In genomic region chr3:50326182-50326541, GRCh38 we compare ENCODE assay signal across 19 cellular contexts. TPM values are rescaled to one million over a fixed set of nuclear protein-coding genes. Genes with fewer than 3 reads are reported as not detected.
A peak's percentile ranks its signal among the peaks of the same experiment; 100 is the strongest.
DNase-seq lines count a peak whose midpoint lies in the region; ATAC-seq, FAIRE-seq and TF ChIP-seq lines count a peak whose summit lies in the region.
"Had no signal": no experiment of that assay in that cellular context is flagged by ENCODE, and none has a peak within 500 bp of the region (broad histone marks: within the 10 kb centered on the region; RNA-seq: fewer than 3 reads in every experiment).

No MANE protein-coding gene starts in this region.

- no peaks in the 10 kb centered on the region for H3K9me3 Mint-ChIP-seq in activated T-cell treated with anti-CD3 and anti-CD28 coated beads, Interleukin-2, amount 50 U/mL, for 4 hours
- no peaks in the 10 kb centered on the region for H3K9me3 Mint-ChIP-seq in activated T-cell treated with anti-CD3 and anti-CD28 coated beads, Interleukin-2, amount 50 U/mL, for 72 hours
- H3K9me3 Mint-ChIP-seq in astrocyte (ENCODE audit: unreplicated experiment), result no peaks in the 10 kb centered on the region

- H3K9me3 ChIP-seq in astrocyte (ENCODE audit: insufficient read depth, low read depth, low read length) (no peaks in the 10 kb centered on the region), neutrophil (no peaks in the 10 kb centered on the region)
- H3K9me3 ChIP-seq: Caco-2 had no signal

- DNase-seq in activated T-cell treated with anti-CD3 and anti-CD28 coated beads, Interleukin-2, amount 50 U/mL, for 4 hours, result no peak
- DNase-seq in activated T-cell treated with anti-CD3 and anti-CD28 coated beads, Interleukin-2, amount 50 U/mL, for 72 hours, result no peak
- no peak for DNase-seq in HL-60 (ENCODE audit: low read depth in 1 of 2, low spot score in 1 of 2)
- no peak for DNase-seq in astrocyte (ENCODE audit: low read depth)
- DNase-seq in NCI-H2227 treated with DMSO at 0.1 percent for 48 hours (lab: John Stamatoyannopoulos, UW), result no peak
- no peak for DNase-seq in stimulated activated CD4-positive, alpha-beta T cell treated with anti-CD3 and anti-CD28 coated beads, Interleukin-2, amount 100 ng/mL, for 48 hours
- no peak for DNase-seq in GF-D8 (lab: John Stamatoyannopoulos, UW)
- DNase-seq: amniotic stem cell; Caco-2; effector memory CD4-positive, alpha-beta T cell; hippocampal formation; IMR-90; kidney; NCI-H2081; NCI-H524; SHP77 treated with DMSO at 0.1 percent for 48 hours had no signal

- H3K4me1 ChIP-seq in astrocyte (ENCODE audit: insufficient read depth, low read length), result peaks cover 20% of the 10 kb centered on the region
- peaks cover 67 to 70% of the 10 kb centered on the region in 2 experiments for H3K4me1 ChIP-seq in neutrophil (ENCODE audit: control insufficient read depth in 1 of 2, insufficient read depth in 1 of 2, low read depth in 1 of 2, low read length in 1 of 2)

- no peaks in the 10 kb centered on the region for H3K27me3 Mint-ChIP-seq in activated T-cell treated with anti-CD3 and anti-CD28 coated beads, Interleukin-2, amount 50 U/mL, for 4 hours (ENCODE audit: low read depth)
- no peaks in the 10 kb centered on the region for H3K27me3 Mint-ChIP-seq in activated T-cell treated with anti-CD3 and anti-CD28 coated beads, Interleukin-2, amount 50 U/mL, for 72 hours (ENCODE audit: low read depth)
- H3K27me3 Mint-ChIP-seq in astrocyte (ENCODE audit: low read depth, unreplicated experiment), result no peaks in the 10 kb centered on the region

- H3K27ac Mint-ChIP-seq in activated T-cell treated with anti-CD3 and anti-CD28 coated beads, Interleukin-2, amount 50 U/mL, for 72 hours, result no peak overlapping the region
- H3K27ac Mint-ChIP-seq in astrocyte (ENCODE audit: unreplicated experiment), result peak overlapping the region; percentile 34

- peaks cover 23% of the 10 kb centered on the region for H3K4me1 Mint-ChIP-seq in activated T-cell treated with anti-CD3 and anti-CD28 coated beads, Interleukin-2, amount 50 U/mL, for 4 hours (ENCODE audit: low read depth)
- peaks cover 34% of the 10 kb centered on the region for H3K4me1 Mint-ChIP-seq in activated T-cell treated with anti-CD3 and anti-CD28 coated beads, Interleukin-2, amount 50 U/mL, for 72 hours (ENCODE audit: low read depth)
- peaks cover 14% of the 10 kb centered on the region for H3K4me1 Mint-ChIP-seq in astrocyte (ENCODE audit: low read depth, unreplicated experiment)

- no peaks in the 10 kb centered on the region for H3K27me3 ChIP-seq in HL-60 (ENCODE audit: insufficient read depth, poor library complexity, severe bottlenecking)
- H3K27me3 ChIP-seq in astrocyte (ENCODE audit: insufficient read depth, low read length), result no peaks in the 10 kb centered on the region
- no peaks in the 10 kb centered on the region for H3K27me3 ChIP-seq in neutrophil

- H2AFZ ChIP-seq in astrocyte (ENCODE audit: low read depth, low read length), result no peak overlapping the region

- H4K20me1 ChIP-seq in astrocyte (ENCODE audit: insufficient read depth, low read length), result peaks cover 18% of the 10 kb centered on the region

- H3K27ac ChIP-seq in HL-60 (replicated peaks) (peak overlapping the region; percentile 50), astrocyte (ENCODE audit: low read depth, low read length) (no peak overlapping the region), neutrophil (peak overlapping the region; percentile 95)

- peaks cover 5% of the 10 kb centered on the region for H3K36me3 Mint-ChIP-seq in activated T-cell treated with anti-CD3 and anti-CD28 coated beads, Interleukin-2, amount 50 U/mL, for 4 hours (ENCODE audit: insufficient read depth)
- H3K36me3 Mint-ChIP-seq in activated T-cell treated with anti-CD3 and anti-CD28 coated beads, Interleukin-2, amount 50 U/mL, for 72 hours (ENCODE audit: insufficient read depth in 2 of 2), result peaks cover 3% of the 10 kb centered on the region in 2 donors
- H3K36me3 Mint-ChIP-seq in astrocyte (ENCODE audit: low read depth, unreplicated experiment), result peaks cover 10% of the 10 kb centered on the region

- peaks cover 36% of the 10 kb centered on the region for H3K79me2 ChIP-seq in astrocyte (ENCODE audit: insufficient read depth, low read length)

- TF ChIP-seq CTCF in HL-60 (IDR thresholded peaks at IDR 0.05; ENCODE audit: insufficient read depth, low read length) (no peak), astrocyte (IDR thresholded peaks at IDR 0.05; ENCODE audit: insufficient read depth, low read depth, low read length) (no peak), neutrophil (IDR thresholded peaks at IDR 0.05) (no peak)

- H3K36me3 ChIP-seq in astrocyte (ENCODE audit: insufficient read depth, low read length) (peaks cover 23% of the 10 kb centered on the region), neutrophil (peaks cover 27% of the 10 kb centered on the region)

- no peak overlapping the region for H3K4me2 ChIP-seq in astrocyte (ENCODE audit: low read length)

- no peak overlapping the region for H3K4me3 ChIP-seq in HL-60 (replicated peaks; ENCODE audit: insufficient read depth, low read length)
- H3K4me3 ChIP-seq in astrocyte (ENCODE audit: insufficient read depth, low read depth, low read length), result no peak overlapping the region
- H3K4me3 ChIP-seq in neutrophil (ENCODE audit: low read depth in 1 of 2, low read length in 1 of 2), result no peak overlapping the region

- peak overlapping the region; percentile 90 for H3K4me3 Mint-ChIP-seq in activated T-cell treated with anti-CD3 and anti-CD28 coated beads, Interleukin-2, amount 50 U/mL, for 4 hours
- peak overlapping the region in 1 of 2 donors; percentile 86 for H3K4me3 Mint-ChIP-seq in activated T-cell treated with anti-CD3 and anti-CD28 coated beads, Interleukin-2, amount 50 U/mL, for 72 hours
- peak overlapping the region; percentile 94 for H3K4me3 Mint-ChIP-seq in astrocyte (ENCODE audit: unreplicated experiment)

- ATAC-seq in activated T-cell treated with anti-CD3 and anti-CD28 coated beads, Interleukin-2, amount 50 U/mL, for 4 hours, result no peak
- no peak for ATAC-seq in activated T-cell treated with anti-CD3 and anti-CD28 coated beads, Interleukin-2, amount 50 U/mL, for 72 hours (replicated peaks in 1 of 2)
- ATAC-seq: activated CD4-positive, CD25-positive, alpha-beta regulatory T cell treated with anti-CD3 and anti-CD28 coated beads, Interleukin-2, amount 50 U/mL, for 24 hours; right cardiac atrium had no signal

- H3K9ac ChIP-seq in astrocyte (ENCODE audit: low read length), result no peak overlapping the region

- FAIRE-seq in astrocyte (lab: Jason Lieb, UNC), result no peak
- FAIRE-seq: kidney had no signal

RNA-seq across cellular contexts. Expression of gene TUSC2, which starts 1.9 kb away (rescaled TPM):
- total RNA-seq in activated T-cell treated with anti-CD3 and anti-CD28 coated beads, Interleukin-2, amount 50 U/mL, for 4 hours, result 10 to 100 TPM; 40.8 to 48.7 (median 48.5) TPM
- total RNA-seq in activated T-cell treated with anti-CD3 and anti-CD28 coated beads, Interleukin-2, amount 50 U/mL, for 72 hours, result 10 to 100 TPM; 16.2 to 16.8 TPM
- 39.5 and 41.4 TPM in 2 replicates for total RNA-seq in astrocyte

RNA-seq across cellular contexts. Expression of gene HYAL2, which starts 3.6 kb away (rescaled TPM):
- total RNA-seq in activated T-cell treated with anti-CD3 and anti-CD28 coated beads, Interleukin-2, amount 50 U/mL, for 4 hours, result 10 to 100 TPM; 17.0 to 19.5 (median 19.2) TPM
- total RNA-seq in activated T-cell treated with anti-CD3 and anti-CD28 coated beads, Interleukin-2, amount 50 U/mL, for 72 hours, result 1 to 10 TPM; 4.6 to 4.8 TPM
- 42.9 and 45.8 TPM in 2 replicates for total RNA-seq in astrocyte

RNA-seq across cellular contexts. Expression of gene RASSF1, which starts 14.5 kb away (rescaled TPM):
- total RNA-seq in activated T-cell treated with anti-CD3 and anti-CD28 coated beads, Interleukin-2, amount 50 U/mL, for 4 hours, result 10 to 100 TPM; 33.7 to 40.3 (median 37.3) TPM
- total RNA-seq in activated T-cell treated with anti-CD3 and anti-CD28 coated beads, Interleukin-2, amount 50 U/mL, for 72 hours, result 10 to 100 TPM; 51.4 to 61.6 TPM
- total RNA-seq in astrocyte, result 19.5 and 26.5 TPM in 2 replicates

RNA-seq across cellular contexts. Expression of gene ZMYND10, which starts 19.4 kb away (rescaled TPM):
- total RNA-seq in activated T-cell treated with anti-CD3 and anti-CD28 coated beads, Interleukin-2, amount 50 U/mL, for 4 hours, result 1 to 10 TPM in 1 of 3 donors, under 1 TPM in 2; 0.71 to 1.0 (median 0.96) TPM
- 1 to 10 TPM; 1.2 TPM for total RNA-seq in activated T-cell treated with anti-CD3 and anti-CD28 coated beads, Interleukin-2, amount 50 U/mL, for 72 hours
- 0.39 and 0.55 TPM in 2 replicates for total RNA-seq in astrocyte

RNA-seq across cellular contexts. Expression of gene HYAL1, which starts 22.8 kb away (rescaled TPM):
- under 1 TPM in 2 of 3 donors, not detected in 1; 0.24 to 0.82 TPM for total RNA-seq in activated T-cell treated with anti-CD3 and anti-CD28 coated beads, Interleukin-2, amount 50 U/mL, for 4 hours
- total RNA-seq in activated T-cell treated with anti-CD3 and anti-CD28 coated beads, Interleukin-2, amount 50 U/mL, for 72 hours, result under 1 TPM in 1 of 2 donors, not detected in 1; 0.19 TPM
- total RNA-seq in astrocyte, result 0.27 and 0.46 TPM in 2 replicates
